18 cellular contexts compared by ENCODE assay signal in the genomic region with DNA sequence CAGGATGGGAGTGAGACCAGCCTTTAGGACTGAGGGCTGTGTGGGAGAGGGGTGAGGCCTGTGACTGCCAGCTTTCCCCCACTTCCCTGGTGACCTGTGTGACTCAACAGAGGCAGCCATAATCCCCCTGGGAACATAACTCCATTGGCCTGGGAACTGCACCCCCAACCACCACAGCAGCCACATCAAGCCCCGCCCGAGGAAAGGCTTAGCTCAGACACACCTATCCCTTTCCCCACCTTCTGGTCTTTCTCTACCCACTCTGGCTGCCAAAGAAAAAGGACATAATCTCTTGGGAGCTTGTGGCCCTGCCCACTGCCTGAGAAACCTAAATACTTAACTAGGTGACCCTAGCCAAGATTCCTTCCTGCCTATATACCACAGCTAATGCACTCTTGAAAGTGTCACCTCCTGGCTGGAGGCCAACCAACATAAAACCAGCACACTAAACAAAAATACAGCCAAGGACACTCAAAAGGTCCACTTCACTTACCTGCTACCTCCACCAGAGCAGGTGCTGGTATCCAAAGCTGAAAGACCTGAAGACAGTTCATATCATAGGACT.
"Had no signal": no experiment of that assay in that cellular context is flagged by ENCODE, and none has a peak within 500 bp of the region (broad histone marks: within the 10 kb centered on the region; RNA-seq: fewer than 3 reads in every experiment).

No MANE protein-coding gene starts in this region.

- H3K27me3 ChIP-seq: neural progenitor cell, suprapubic skin had no signal

- H3K27ac ChIP-seq: neural progenitor cell, prostate gland, skin epidermis, suprapubic skin had no signal

- H3K9ac ChIP-seq: neural progenitor cell had no signal

- H3K4me1 ChIP-seq: neural progenitor cell, prostate gland, suprapubic skin had no signal

- H3K36me3 ChIP-seq: neural progenitor cell, prostate gland, suprapubic skin had no signal

- H2AFZ ChIP-seq: neural progenitor cell had no signal

- ATAC-seq: effector memory CD8-positive, alpha-beta T cell; mucosa of descending colon; right cardiac atrium; stimulated activated naive CD8-positive, alpha-beta T cell treated with anti-CD3 and anti-CD28 coated beads, Interleukin-15, amount 100 ng/mL, for 72 hours; WTC11 had no signal

- H3K4me3 ChIP-seq: mucosa of descending colon, neural progenitor cell, prostate gland, skin epidermis, suprapubic skin had no signal

- H3K9me3 ChIP-seq: mucosa of descending colon, prostate gland had no signal

- H3K4me2 ChIP-seq: neural progenitor cell had no signal

- DNase-seq: activated CD4-positive, alpha-beta memory T cell treated with anti-CD3 and anti-CD28 coated beads for 36 hours; activated CD4-positive, alpha-beta T cell treated with anti-CD3 and anti-CD28 coated beads for 4 hours; activated naive CD8-positive, alpha-beta T cell treated with anti-CD3 and anti-CD28 coated beads, Interleukin-2, amount 10 ng/mL, durations not matched to agents 7 days and 5 days; activated T-cell treated with anti-CD3 and anti-CD28 coated beads for 4 hours; amygdala; dermis blood vessel endothelial cell; effector memory CD8-positive, alpha-beta T cell; foreskin fibroblast; mesenchymal stem cell; mucosa of descending colon; naive B cell; right cardiac atrium; stimulated activated naive CD8-positive, alpha-beta T cell treated with anti-CD3 and anti-CD28 coated beads, Interleukin-15, amount 100 ng/mL, for 72 hours had no signal
